8 cellular contexts compared by ENCODE assay signal in genomic region chr9:34675048-34675714, GRCh38. TPM values are rescaled to one million over a fixed set of nuclear protein-coding genes. Genes with fewer than 3 reads are reported as not detected.
DNase-seq lines count a peak whose midpoint lies in the region; ATAC-seq and TF ChIP-seq lines count a peak whose summit lies in the region.

No MANE protein-coding gene starts in this region.

- TF ChIP-seq CTCF in A673 (conservative IDR thresholded peaks at IDR 0.05; ENCODE audit: low read depth, low read length) (peak; percentile 88), GM12875 (IDR thresholded peaks at IDR 0.05; ENCODE audit: borderline replicate concordance, insufficient read depth, low read depth, low read length) (peak; percentile 85), WERI-Rb-1 (IDR thresholded peaks at IDR 0.05; ENCODE audit: low read depth, low read length) (peak; percentile 95), choroid plexus epithelial cell (conservative IDR thresholded peaks at IDR 0.05; ENCODE audit: low read depth, low read length) (peak; percentile 94), lower lobe of right lung (IDR thresholded peaks at IDR 0.05) (peak; percentile 55)

- H3K27me3 ChIP-seq in A673 (replicated peaks; ENCODE audit: insufficient read depth, low read depth, low read length, poor library complexity) (no peaks in the 10 kb centered on the region), WERI-Rb-1 (ENCODE audit: insufficient read depth, low read depth, severe bottlenecking) (no peaks in the 10 kb centered on the region), lower lobe of right lung (ENCODE audit: low read depth) (no peaks in the 10 kb centered on the region)

- H3K4me3 ChIP-seq in A673 (ENCODE audit: low read depth, low read length, poor library complexity, severe bottlenecking): no peak overlapping the region
- H3K4me3 ChIP-seq in GM12875 (ENCODE audit: low read depth, low read length): no peak overlapping the region
- H3K4me3 ChIP-seq in WERI-Rb-1 (ENCODE audit: low read depth, low read length): no peak overlapping the region
- H3K4me3 ChIP-seq in choroid plexus epithelial cell (ENCODE audit: low read depth, low read length): no peak overlapping the region
- no peak overlapping the region for H3K4me3 ChIP-seq in lower lobe of right lung

- no peaks in the 10 kb centered on the region for H3K36me3 ChIP-seq in A673 (ENCODE audit: insufficient read depth, low read length, poor library complexity, severe bottlenecking)
- no peaks in the 10 kb centered on the region for H3K36me3 ChIP-seq in WERI-Rb-1
- no peaks in the 10 kb centered on the region for H3K36me3 ChIP-seq in lower lobe of right lung

- no TSS peak for BruUV-seq in A673 (replicated peaks; lab: Mats Ljungman, UMichigan)

- H3K9me3 Mint-ChIP-seq in stimulated activated effector memory CD8-positive, alpha-beta T cell treated with anti-CD3 and anti-CD28 coated beads, Interleukin-12 subunit alpha, Interleukin-12 subunit beta, amount 100 ng/mL, for 72 hours: no peaks in the 10 kb centered on the region

- H3K9me3 ChIP-seq in A673 (ENCODE audit: low read depth, low read length, poor library complexity, severe bottlenecking): no peaks in the 10 kb centered on the region
- H3K9me3 ChIP-seq in WERI-Rb-1 (ENCODE audit: severe bottlenecking): no peaks in the 10 kb centered on the region
- H3K9me3 ChIP-seq in lower lobe of right lung: no peaks in the 10 kb centered on the region

- CTCF ChIA-PET in A673 (lab: Charles Lee): interaction anchor here (1.1 to 1.4 kb wide), 2 partner anchors 27 to 41 kb away, joined by 3 to 5 read pairs; no protein-coding TSS in a partner anchor

- H3K4me1 ChIP-seq in A673 (ENCODE audit: insufficient read depth, low read length, poor library complexity, severe bottlenecking) (no peaks in the 10 kb centered on the region), lower lobe of right lung (no peaks in the 10 kb centered on the region)

- no peaks in the 10 kb centered on the region for H3K36me3 Mint-ChIP-seq in stimulated activated effector memory CD8-positive, alpha-beta T cell treated with anti-CD3 and anti-CD28 coated beads, Interleukin-12 subunit alpha, Interleukin-12 subunit beta, amount 100 ng/mL, for 72 hours

- no peak overlapping the region for H3K4me3 Mint-ChIP-seq in stimulated activated effector memory CD8-positive, alpha-beta T cell treated with anti-CD3 and anti-CD28 coated beads, Interleukin-12 subunit alpha, Interleukin-12 subunit beta, amount 100 ng/mL, for 72 hours

- POLR2A ChIA-PET in A673 (lab: Charles Lee; ENCODE audit: low non-redundant PET): no interaction called here

- peak; percentile 58 to 77 for ATAC-seq in lower lobe of right lung
- peak; percentile 76 for ATAC-seq in stimulated activated effector memory CD8-positive, alpha-beta T cell treated with anti-CD3 and anti-CD28 coated beads, Interleukin-12 subunit alpha, Interleukin-12 subunit beta, amount 100 ng/mL, for 72 hours
- ATAC-seq in HG03460 (IDR thresholded peaks at IDR 0.05; ENCODE audit: unreplicated experiment): no peak

- no peaks in the 10 kb centered on the region for H3K4me1 Mint-ChIP-seq in stimulated activated effector memory CD8-positive, alpha-beta T cell treated with anti-CD3 and anti-CD28 coated beads, Interleukin-12 subunit alpha, Interleukin-12 subunit beta, amount 100 ng/mL, for 72 hours

- intact Hi-C loops in A673 (cut with micrococcal nuclease; ENCODE audit: unreplicated experiment) (loop anchor here (2.0 kb wide), 1 partner anchor 28 kb away; no protein-coding TSS in a partner anchor), lower lobe of right lung (cut with DNase I) (no loop called here)

- DNase-seq in A673 (ENCODE audit: low spot score) (peak; percentile 88), NCI-H2029 treated with DMSO at 0.1 percent for 48 hours (lab: John Stamatoyannopoulos, UW) (peak; percentile 21), WERI-Rb-1 (peak; percentile 90), choroid plexus epithelial cell (ENCODE audit: low read depth) (peak; percentile 83), lower lobe of right lung (peak; percentile 65)
- DNase-seq in stimulated activated effector memory CD8-positive, alpha-beta T cell treated with anti-CD3 and anti-CD28 coated beads, Interleukin-12 subunit alpha, Interleukin-12 subunit beta, amount 100 ng/mL, for 72 hours (ENCODE audit: low spot score in 2 of 2): peak; percentile 26 to 75

- peak overlapping the region; percentile 20 for H3K27ac Mint-ChIP-seq in stimulated activated effector memory CD8-positive, alpha-beta T cell treated with anti-CD3 and anti-CD28 coated beads, Interleukin-12 subunit alpha, Interleukin-12 subunit beta, amount 100 ng/mL, for 72 hours

- H3K27ac ChIP-seq in A673 (ENCODE audit: low read depth, low read length, poor library complexity, severe bottlenecking): no peak overlapping the region
- H3K27ac ChIP-seq in WERI-Rb-1: no peak overlapping the region
- H3K27ac ChIP-seq in lower lobe of right lung: no peak overlapping the region

RNA-seq across cellular contexts. Expression of gene CCL27, which starts 12.7 kb away (rescaled TPM):
- not detected in 2 replicates for total RNA-seq in A673 (2021)
- total RNA-seq in lower lobe of right lung: not detected

RNA-seq across cellular contexts. Expression of gene CCL19, which starts 15.9 kb away (rescaled TPM):
- total RNA-seq in A673 (2021) (not detected in 2 replicates), lower lobe of right lung (2.4 TPM)

RNA-seq across cellular contexts. Expression of gene IL11RA, which starts 23.2 kb away (rescaled TPM):
- total RNA-seq in A673 (2021) (5.6 and 12.1 TPM in 2 replicates), lower lobe of right lung (25.7 TPM)

RNA-seq across cellular contexts. Expression of gene GALT, which starts 28.7 kb away (rescaled TPM):
- total RNA-seq in A673 (2021) (27.6 and 37.6 TPM in 2 replicates), lower lobe of right lung (51.3 TPM)

RNA-seq across cellular contexts. Expression of gene CCL21, which starts 34.8 kb away (rescaled TPM):
- not detected in 2 replicates for total RNA-seq in A673 (2021)
- 138 TPM for total RNA-seq in lower lobe of right lung

Comparison
In these comparisons a context has a peak if more than half of its experiments do, and no peak if none do; other contexts are left out.
1. DNase-seq: peak in every context shown above with its lines; median percentile 90 in WERI-Rb-1; 88 in A673; 83 in choroid plexus epithelial cell; 65 in lower lobe of right lung; 50 in stimulated activated effector memory CD8-positive, alpha-beta T cell treated with anti-CD3 and anti-CD28 coated beads, Interleukin-12 subunit alpha, Interleukin-12 subunit beta, amount 100 ng/mL, for 72 hours; 21 in NCI-H2029 treated with DMSO at 0.1 percent for 48 hours.